In genomic region chr10:48605264-48605615, GRCh38 we compare ENCODE assay signal across 8 cellular contexts. TPM values are rescaled to one million over a fixed set of nuclear protein-coding genes. Genes with fewer than 3 reads are reported as not detected.
A peak's percentile ranks its signal among the peaks of the same experiment; 100 is the strongest.
DNase-seq lines count a peak whose midpoint lies in the region; ATAC-seq and TF ChIP-seq lines count a peak whose summit lies in the region.

No MANE protein-coding gene starts in this region.

- H3K27me3 ChIP-seq in adipocyte (replicated peaks; ENCODE audit: control insufficient read depth, insufficient read depth, low read length) (no peaks in the 10 kb centered on the region), kidney epithelial cell (ENCODE audit: control insufficient read depth, insufficient read depth, low read length) (no peaks in the 10 kb centered on the region), tibial nerve (peaks cover 0 to 2% of the 10 kb centered on the region in 2 donors)

- peak overlapping the region; percentile 62 for H3K9ac ChIP-seq in adipocyte (ENCODE audit: low read length)

- no peak for DNase-seq in activated naive CD4-positive, alpha-beta T cell treated with anti-CD3 and anti-CD28 coated beads for 36 hours
- DNase-seq in activated naive CD4-positive, alpha-beta T cell treated with anti-CD3 and anti-CD28 coated beads, Interleukin-2, amount 10 ng/mL, durations not matched to agents 7 days and 5 days = no peak
- DNase-seq in adipocyte (ENCODE audit: low read depth) = no peak
- DNase-seq in kidney epithelial cell (ENCODE audit: low read depth) = no peak
- DNase-seq in tibial nerve (ENCODE audit: low spot score in 2 of 2) = no peak
- no peak for DNase-seq in NOMO-1 treated with dmso at 0.1 percent for 144 hours (lab: John Stamatoyannopoulos, UW; ENCODE audit: unreplicated experiment)

- H3K4me3 ChIP-seq in adipocyte (ENCODE audit: low read length) (peak overlapping the region; percentile 91), kidney epithelial cell (ENCODE audit: low read depth, low read length) (peak overlapping the region; percentile 62), tibial nerve (peak overlapping the region; percentile 19 to 52 (median 32))

- H3K9me3 ChIP-seq in adipocyte (ENCODE audit: control insufficient read depth, low read length) (no peaks in the 10 kb centered on the region), tibial nerve (no peaks in the 10 kb centered on the region)

- CTCF ChIA-PET in activated naive CD4-positive, alpha-beta T cell treated with anti-CD3 and anti-CD28 coated beads for 36 hours (lab: Charles Lee) = interaction anchor here (0.6 to 5.0 kb wide), 4 partner anchors 9 to 52 kb away, joined by 3 to 50 read pairs (median 3); no protein-coding TSS in a partner anchor
- CTCF ChIA-PET in activated naive CD4-positive, alpha-beta T cell treated with anti-CD3 and anti-CD28 coated beads, Interleukin-2, amount 10 ng/mL, durations not matched to agents 7 days and 5 days (lab: Charles Lee) = interaction anchor here (1.3 to 4.2 kb wide), 2 partner anchors 10 to 52 kb away, joined by 5 to 42 read pairs; no protein-coding TSS in a partner anchor

- H3K36me3 Mint-ChIP-seq in activated naive CD4-positive, alpha-beta T cell treated with anti-CD3 and anti-CD28 coated beads for 36 hours (ENCODE audit: low read depth) = no peaks in the 10 kb centered on the region
- no peaks in the 10 kb centered on the region for H3K36me3 Mint-ChIP-seq in activated naive CD4-positive, alpha-beta T cell treated with anti-CD3 and anti-CD28 coated beads, Interleukin-2, amount 10 ng/mL, durations not matched to agents 7 days and 5 days

- no peak for TF ChIP-seq EP300 in tibial nerve (IDR thresholded peaks at IDR 0.05)

- no peak for TF ChIP-seq CTCF in kidney epithelial cell (IDR thresholded peaks at IDR 0.05; ENCODE audit: insufficient read depth, low read length, poor library complexity, severe bottlenecking)
- TF ChIP-seq CTCF in tibial nerve (IDR thresholded peaks at IDR 0.05) = no peak

- peak overlapping the region; percentile 14 for H3K4me3 Mint-ChIP-seq in activated naive CD4-positive, alpha-beta T cell treated with anti-CD3 and anti-CD28 coated beads for 36 hours
- no peak overlapping the region for H3K4me3 Mint-ChIP-seq in activated naive CD4-positive, alpha-beta T cell treated with anti-CD3 and anti-CD28 coated beads, Interleukin-2, amount 10 ng/mL, durations not matched to agents 7 days and 5 days

- WGBS in tibial nerve, 2 donors = 0 to 25% methylated on average over 1 to 4 of the region's 9 CpGs

- peaks cover 3% of the 10 kb centered on the region for H3K4me1 Mint-ChIP-seq in activated naive CD4-positive, alpha-beta T cell treated with anti-CD3 and anti-CD28 coated beads for 36 hours (ENCODE audit: low read depth)
- no peaks in the 10 kb centered on the region for H3K4me1 Mint-ChIP-seq in activated naive CD4-positive, alpha-beta T cell treated with anti-CD3 and anti-CD28 coated beads, Interleukin-2, amount 10 ng/mL, durations not matched to agents 7 days and 5 days

- H3K9me3 Mint-ChIP-seq in activated naive CD4-positive, alpha-beta T cell treated with anti-CD3 and anti-CD28 coated beads for 36 hours = no peaks in the 10 kb centered on the region
- H3K9me3 Mint-ChIP-seq in activated naive CD4-positive, alpha-beta T cell treated with anti-CD3 and anti-CD28 coated beads, Interleukin-2, amount 10 ng/mL, durations not matched to agents 7 days and 5 days = no peaks in the 10 kb centered on the region

- no peak for TF ChIP-seq POLR2A in tibial nerve (IDR thresholded peaks at IDR 0.05)

- H3K4me1 ChIP-seq in adipocyte (ENCODE audit: control insufficient read depth, insufficient read depth, low read length) (peaks cover 43% of the 10 kb centered on the region), tibial nerve (peaks cover 0 to 16% (median 8%) of the 10 kb centered on the region in 4 donors)

- ATAC-seq in HG03457 (IDR thresholded peaks at IDR 0.05; ENCODE audit: unreplicated experiment) = no peak
- no peak for ATAC-seq in HG03439 (IDR thresholded peaks at IDR 0.05; ENCODE audit: unreplicated experiment)

- H3K36me3 ChIP-seq in adipocyte (ENCODE audit: control insufficient read depth, insufficient read depth, low read length, severe bottlenecking) = no peaks in the 10 kb centered on the region
- H3K36me3 ChIP-seq in kidney epithelial cell (ENCODE audit: control insufficient read depth, insufficient read depth, low read length) = no peaks in the 10 kb centered on the region
- no peaks in the 10 kb centered on the region for H3K36me3 ChIP-seq in tibial nerve

- intact Hi-C loops in activated naive CD4-positive, alpha-beta T cell treated with anti-CD3 and anti-CD28 coated beads for 36 hours (cut with micrococcal nuclease) = loop anchor here (5.0 kb wide), 1 partner anchor 53 kb away; no protein-coding TSS in a partner anchor

- H3K27ac ChIP-seq in tibial nerve = peak overlapping the region in 1 of 4 donors; percentile 63

- no peak overlapping the region for H3K27ac Mint-ChIP-seq in activated naive CD4-positive, alpha-beta T cell treated with anti-CD3 and anti-CD28 coated beads for 36 hours
- no peak overlapping the region for H3K27ac Mint-ChIP-seq in activated naive CD4-positive, alpha-beta T cell treated with anti-CD3 and anti-CD28 coated beads, Interleukin-2, amount 10 ng/mL, durations not matched to agents 7 days and 5 days

- peaks cover 28% of the 10 kb centered on the region for H3K27me3 Mint-ChIP-seq in activated naive CD4-positive, alpha-beta T cell treated with anti-CD3 and anti-CD28 coated beads for 36 hours (ENCODE audit: low read depth)
- peaks cover 66% of the 10 kb centered on the region for H3K27me3 Mint-ChIP-seq in activated naive CD4-positive, alpha-beta T cell treated with anti-CD3 and anti-CD28 coated beads, Interleukin-2, amount 10 ng/mL, durations not matched to agents 7 days and 5 days

RNA-seq across cellular contexts. Expression of gene ARHGAP22, which starts 0.4 kb away (rescaled TPM):
- total RNA-seq in activated naive CD4-positive, alpha-beta T cell treated with anti-CD3 and anti-CD28 coated beads for 36 hours = not detected
- total RNA-seq in kidney epithelial cell (3.4 and 7.0 TPM in 2 replicates), tibial nerve (10 to 100 TPM in 3 of 4 donors, 1 to 10 TPM in 1; 7.7 to 16.5 (median 14.3) TPM)

Comparison
In these comparisons a context has a peak if more than half of its experiments do, and no peak if none do; other contexts are left out.
1. H3K4me3 ChIP-seq: peak in every context shown above with its lines; median percentile 91 in adipocyte; 62 in kidney epithelial cell; 32 in tibial nerve.